In the genomic region with DNA sequence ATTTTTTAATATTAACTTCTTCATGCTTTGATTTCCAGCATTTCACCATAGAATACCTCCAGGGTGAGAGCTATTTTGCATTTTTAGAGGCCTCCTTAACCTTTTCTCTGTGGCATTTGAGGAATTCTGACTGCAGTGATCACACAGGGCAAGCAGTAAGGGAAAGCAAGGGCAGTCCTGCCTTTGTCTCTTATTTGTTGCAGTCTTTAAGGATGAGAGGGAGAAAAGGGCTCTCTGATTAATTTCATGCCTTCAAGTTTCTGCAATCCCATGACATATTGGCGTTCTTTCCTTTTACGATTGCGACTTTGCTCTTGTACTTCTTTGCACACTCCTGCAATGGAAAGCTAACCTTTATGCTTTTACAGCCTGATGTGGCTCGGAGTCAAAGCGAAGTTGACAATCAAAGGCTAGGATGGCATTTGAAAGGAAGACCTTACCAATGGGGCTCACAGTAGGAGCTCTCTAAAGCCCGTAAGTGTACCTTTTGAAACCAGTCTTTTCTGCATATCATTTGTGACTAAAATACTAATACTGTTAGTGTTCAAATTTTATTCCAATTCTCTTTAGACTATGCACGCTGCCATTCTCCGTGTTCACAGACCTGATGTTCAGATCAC, we compare ENCODE assay signal across 29 cellular contexts.
"Had no signal": no experiment of that assay in that cellular context is flagged by ENCODE, and none has a peak within 500 bp of the region (broad histone marks: within the 10 kb centered on the region; RNA-seq: fewer than 3 reads in every experiment).

No MANE protein-coding gene starts in this region.

- H3K27me3 ChIP-seq: adrenal gland, ascending aorta, cardiac muscle cell, dorsolateral prefrontal cortex, gastroesophageal sphincter, hepatocyte, stomach, thyroid gland had no signal

- H3K4me1 ChIP-seq: adrenal gland, ascending aorta, gastroesophageal sphincter, lower lobe of right lung, parathyroid adenoma, psoas muscle, thyroid gland had no signal

- H3K9me3 ChIP-seq: adrenal gland, lower lobe of right lung, psoas muscle, thyroid gland had no signal

- DNase-seq: activated CD4-positive, alpha-beta T cell treated with anti-CD3 and anti-CD28 coated beads for 4 hours; activated CD4-positive, alpha-beta T cell treated with anti-CD3 and anti-CD28 coated beads, Interleukin-2, amount 50 U/mL, for 48 hours; activated CD4-positive, CD25-positive, alpha-beta regulatory T cell; activated CD8-positive, alpha-beta memory T cell treated with anti-CD3 and anti-CD28 coated beads for 24 hours; activated effector memory CD4-positive, alpha-beta T cell treated with anti-CD3 and anti-CD28 coated beads, Interleukin-2, amount 50 U/mL, for 16 hours; activated naive CD4-positive, alpha-beta T cell treated with anti-CD3 and anti-CD28 coated beads for 36 hours; activated naive CD8-positive, alpha-beta T cell treated with anti-CD3 and anti-CD28 coated beads for 36 hours; activated T-cell treated with anti-CD3 and anti-CD28 coated beads, Interleukin-2, amount 50 U/mL, for 1 hour; adrenal gland; dorsolateral prefrontal cortex; effector memory CD8-positive, alpha-beta T cell; kidney glomerular epithelial cell; lower lobe of right lung; occipital lobe; psoas muscle; stimulated activated CD4-positive, alpha-beta T cell treated with anti-CD3 and anti-CD28 coated beads, Interleukin-1b, Interleukin-23, amount 100 ng/mL, for 48 hours; stimulated activated naive B cell treated with anti-CD40 and anti-IgM and Interleukin-4, amounts not matched to agents 10 μg/mL and 1 μg/mL and 100 μg/mL, for 72 hours; stomach; T-helper 1 cell; thyroid gland had no signal

- H3K36me3 ChIP-seq: adrenal gland, ascending aorta, cardiac muscle cell, gastroesophageal sphincter, lower lobe of right lung, stomach, thyroid gland had no signal

- H3K4me2 ChIP-seq: hepatocyte, smooth muscle cell had no signal

- H3K27ac ChIP-seq: adrenal gland, ascending aorta, cardiac muscle cell, coronary artery, dorsolateral prefrontal cortex, gastroesophageal sphincter, hepatocyte, lower lobe of right lung, parathyroid adenoma, psoas muscle, stomach, thyroid gland had no signal

- H2AFZ ChIP-seq: hepatocyte, parathyroid adenoma had no signal

- H3K9ac ChIP-seq: parathyroid adenoma had no signal

- H3K4me3 ChIP-seq: adrenal gland, ascending aorta, cardiac muscle cell, coronary artery, dorsolateral prefrontal cortex, gastroesophageal sphincter, hepatocyte, lower lobe of right lung, psoas muscle, smooth muscle cell, stomach, thyroid gland had no signal

- H3K79me2 ChIP-seq: hepatocyte, parathyroid adenoma had no signal

- FAIRE-seq: endothelial cell of umbilical vein had no signal

- ATAC-seq: effector memory CD8-positive, alpha-beta T cell; gastroesophageal sphincter; left lobe of liver; lower lobe of right lung; psoas muscle; stimulated activated naive B cell treated with anti-CD40 and anti-IgM and Interleukin-4, amounts not matched to agents 10 μg/mL and 1 μg/mL and 100 μg/mL, for 72 hours had no signal
